ENCODE assay signal across 8 cellular contexts in the genomic region with DNA sequence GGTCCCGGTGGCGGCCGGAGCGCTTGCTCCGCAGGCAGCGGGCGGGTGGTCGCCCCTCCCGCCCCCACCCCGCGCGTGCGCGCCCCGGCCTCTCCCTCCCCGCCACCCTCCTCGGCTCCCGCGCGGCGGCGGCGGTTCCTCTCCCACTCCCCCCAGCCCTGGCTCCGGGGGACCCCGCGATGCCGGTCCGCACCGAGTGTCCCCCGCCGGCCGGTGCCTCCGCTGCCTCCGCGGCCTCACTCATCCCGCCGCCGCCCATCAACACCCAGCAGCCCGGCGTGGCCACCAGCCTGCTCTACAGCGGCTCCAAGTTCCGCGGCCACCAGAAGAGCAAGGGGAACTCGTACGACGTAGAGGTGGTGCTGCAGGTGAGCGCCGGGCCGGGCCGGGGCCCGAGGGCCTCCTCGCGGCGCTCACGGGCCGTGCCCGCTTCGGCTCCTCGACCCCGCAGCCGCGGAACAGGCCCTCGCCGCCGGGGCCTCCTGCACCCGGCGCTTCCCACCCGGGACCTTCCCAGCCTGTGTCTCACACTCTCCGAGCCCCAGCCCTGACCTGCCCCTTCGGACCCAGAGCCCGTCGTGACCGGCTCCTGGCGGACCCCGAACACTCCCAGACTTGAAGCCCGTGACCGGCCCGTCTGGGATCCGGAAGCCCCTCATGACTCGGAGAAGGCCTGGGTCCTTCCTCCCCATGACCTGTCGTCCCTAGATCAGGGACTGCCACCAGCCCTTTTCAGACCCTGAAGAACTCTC. TPM values are rescaled to one million over a fixed set of nuclear protein-coding genes. Genes with fewer than 3 reads are reported as not detected.
DNase-seq lines count a peak whose midpoint lies in the region; ATAC-seq and TF ChIP-seq lines count a peak whose summit lies in the region.

No MANE protein-coding gene starts in this region.

- H3K9me3 Mint-ChIP-seq in MCF 10A (ENCODE audit: unreplicated experiment) = no peaks in the 10 kb centered on the region
- no peaks in the 10 kb centered on the region for H3K9me3 Mint-ChIP-seq in stimulated activated effector memory CD8-positive, alpha-beta T cell treated with anti-CD3 and anti-CD28 coated beads, Interleukin-12 subunit alpha, Interleukin-12 subunit beta, amount 100 ng/mL, for 72 hours

- BruUV-seq in MCF 10A (replicated peaks; lab: Mats Ljungman, UMichigan) = no TSS peak

- H3K4me3 Mint-ChIP-seq in MCF 10A (ENCODE audit: unreplicated experiment) = peak overlapping the region; percentile 75
- H3K4me3 Mint-ChIP-seq in stimulated activated effector memory CD8-positive, alpha-beta T cell treated with anti-CD3 and anti-CD28 coated beads, Interleukin-12 subunit alpha, Interleukin-12 subunit beta, amount 100 ng/mL, for 72 hours = peak overlapping the region; percentile 88

- H3K27ac Mint-ChIP-seq in MCF 10A (ENCODE audit: low read depth, unreplicated experiment) = peak overlapping the region; percentile 72
- peak overlapping the region; percentile 90 for H3K27ac Mint-ChIP-seq in stimulated activated effector memory CD8-positive, alpha-beta T cell treated with anti-CD3 and anti-CD28 coated beads, Interleukin-12 subunit alpha, Interleukin-12 subunit beta, amount 100 ng/mL, for 72 hours

- peak; percentile 38 for ATAC-seq in stimulated activated effector memory CD8-positive, alpha-beta T cell treated with anti-CD3 and anti-CD28 coated beads, Interleukin-12 subunit alpha, Interleukin-12 subunit beta, amount 100 ng/mL, for 72 hours

- in situ Hi-C loops in HAP-1 (cut with MboI; ENCODE audit: low sequenced_read_pairs) = loop anchor here (10.0 kb wide), 2 partner anchors 215 to 365 kb away; no protein-coding TSS in a partner anchor

- TF ChIP-seq CTCF in MCF 10A (IDR thresholded peaks at IDR 0.05; ENCODE audit: unreplicated experiment) (no peak), kidney epithelial cell (IDR thresholded peaks at IDR 0.05; ENCODE audit: insufficient read depth, low read length, poor library complexity, severe bottlenecking) (no peak)

- DNase-seq in activated CD4-positive, alpha-beta T cell treated with anti-CD3 and anti-CD28 coated beads for 1 hour = peak; percentile 10
- DNase-seq in activated CD4-positive, alpha-beta T cell treated with anti-CD3 and anti-CD28 coated beads, Interleukin-2, amount 50 U/mL, for 1 hour = no peak
- DNase-seq in HAP-1 (ENCODE audit: low spot score in 2 of 2) = peak in 1 of 2 experiments; percentile 53
- DNase-seq in MG63 = peak; percentile 25
- peak; percentile 18 for DNase-seq in MCF 10A (ENCODE audit: unreplicated experiment)
- no peak for DNase-seq in kidney epithelial cell (ENCODE audit: low read depth)
- peak in 1 of 2 donors; percentile 26 for DNase-seq in stimulated activated effector memory CD8-positive, alpha-beta T cell treated with anti-CD3 and anti-CD28 coated beads, Interleukin-12 subunit alpha, Interleukin-12 subunit beta, amount 100 ng/mL, for 72 hours (ENCODE audit: low spot score in 2 of 2)
- DNase-seq in MV-4-11 (lab: John Stamatoyannopoulos, UW) = no peak

- H3K27me3 ChIP-seq in HAP-1 (ENCODE audit: low read depth) (no peaks in the 10 kb centered on the region), MG63 (no peaks in the 10 kb centered on the region), kidney epithelial cell (ENCODE audit: control insufficient read depth, insufficient read depth, low read length) (no peaks in the 10 kb centered on the region)

- peaks cover 40% of the 10 kb centered on the region for H3K4me1 Mint-ChIP-seq in MCF 10A (ENCODE audit: insufficient read depth, unreplicated experiment)
- H3K4me1 Mint-ChIP-seq in stimulated activated effector memory CD8-positive, alpha-beta T cell treated with anti-CD3 and anti-CD28 coated beads, Interleukin-12 subunit alpha, Interleukin-12 subunit beta, amount 100 ng/mL, for 72 hours = peaks cover 55% of the 10 kb centered on the region

- POLR2A ChIA-PET in MCF 10A (lab: Yijun Ruan, JAX) = interaction anchor here (1.0 to 1.2 kb wide), 2 partner anchors 17 to 219 kb away, joined by 3 to 5 read pairs; a partner anchor contains a TSS

- no peaks in the 10 kb centered on the region for H3K27me3 Mint-ChIP-seq in MCF 10A (ENCODE audit: insufficient read depth, unreplicated experiment)

- H3K36me3 ChIP-seq in HAP-1 (replicated peaks) (no peaks in the 10 kb centered on the region), MG63 (no peaks in the 10 kb centered on the region), kidney epithelial cell (ENCODE audit: control insufficient read depth, insufficient read depth, low read length) (no peaks in the 10 kb centered on the region)

- CTCF ChIA-PET in MCF 10A (lab: Yijun Ruan, JAX) = interaction anchor here (0.9 kb wide), 1 partner anchor 119 kb away, joined by 3 read pairs; no protein-coding TSS in a partner anchor

- peaks cover 15% of the 10 kb centered on the region for H3K4me1 ChIP-seq in HAP-1

- H3K4me3 ChIP-seq in HAP-1 (peak overlapping the region; percentile 78), MG63 (peak overlapping the region; percentile 82), kidney epithelial cell (ENCODE audit: low read depth, low read length) (peak overlapping the region; percentile 98)

- no peaks in the 10 kb centered on the region for H3K9me3 ChIP-seq in HAP-1
- no peaks in the 10 kb centered on the region for H3K9me3 ChIP-seq in MG63

- peaks cover 13% of the 10 kb centered on the region for H3K36me3 Mint-ChIP-seq in MCF 10A (ENCODE audit: insufficient read depth, unreplicated experiment)
- H3K36me3 Mint-ChIP-seq in stimulated activated effector memory CD8-positive, alpha-beta T cell treated with anti-CD3 and anti-CD28 coated beads, Interleukin-12 subunit alpha, Interleukin-12 subunit beta, amount 100 ng/mL, for 72 hours = peaks cover 20% of the 10 kb centered on the region

- intact Hi-C loops in MCF 10A (cut with micrococcal nuclease) = loop anchor here (1.0 to 10.0 kb wide), 2 partner anchors 67 to 355 kb away; a partner anchor contains a TSS

RNA-seq across cellular contexts. Expression of a gene that starts 0.5 kb away (rescaled TPM):
- 3.2 and 4.2 TPM in 2 replicates for total RNA-seq in MG63 (2014; rRNA removed; shearing (Covaris generic); ENCODE audit: low replicate concordance)
- total RNA-seq in MCF 10A (2022) (9.8 and 11.0 TPM in 2 replicates), kidney epithelial cell (6.2 and 8.6 TPM in 2 replicates)

RNA-seq across cellular contexts. Expression of a gene that starts 0.7 kb away (rescaled TPM):
- total RNA-seq in MG63 (2014; rRNA removed; shearing (Covaris generic); ENCODE audit: low replicate concordance) = 12.5 and 39.0 TPM in 2 replicates
- 12.4 and 18.6 TPM in 2 replicates for total RNA-seq in MCF 10A (2022)
- 31.3 and 32.3 TPM in 2 replicates for total RNA-seq in kidney epithelial cell

RNA-seq across cellular contexts. Expression of a gene that starts 48.0 kb away (rescaled TPM):
- 28.4 and 41.5 TPM in 2 replicates for total RNA-seq in MG63 (2014; rRNA removed; shearing (Covaris generic); ENCODE audit: low replicate concordance)
- total RNA-seq in MCF 10A (2022) (33.8 and 39.5 TPM in 2 replicates), kidney epithelial cell (40.0 and 42.5 TPM in 2 replicates)

Comparison
In these comparisons a context has a peak if more than half of its experiments do, and no peak if none do; other contexts are left out.
1. DNase-seq: peak in activated CD4-positive, alpha-beta T cell treated with anti-CD3 and anti-CD28 coated beads for 1 hour (single experiment), MG63 (single experiment) and MCF 10A (single experiment); none in activated CD4-positive, alpha-beta T cell treated with anti-CD3 and anti-CD28 coated beads, Interleukin-2, amount 50 U/mL, for 1 hour (single experiment), kidney epithelial cell (single experiment) and MV-4-11 (single experiment).
2. Peak in every context shown above with its lines, with median percentiles within 50 percentile points of each other: H3K4me3 ChIP-seq.